ENCODE assay signal across 8 cellular contexts in genomic region chr20:64038579-64039292, GRCh38. TPM values are rescaled to one million over a fixed set of nuclear protein-coding genes. Genes with fewer than 3 reads are reported as not detected.
DNase-seq lines count a peak whose midpoint lies in the region; ATAC-seq and TF ChIP-seq lines count a peak whose summit lies in the region.

No MANE protein-coding gene starts in this region.

- peaks cover 0 to 2% (median under 1%) of the 10 kb centered on the region in 3 donors for H3K36me3 Mint-ChIP-seq in naive thymus-derived CD8-positive, alpha-beta T cell

- ATAC-seq in GM18868 (IDR thresholded peaks at IDR 0.05; ENCODE audit: unreplicated experiment) (peak; percentile 35), HG03342 (IDR thresholded peaks at IDR 0.05; ENCODE audit: unreplicated experiment) (peak; percentile 46)
- ATAC-seq in naive thymus-derived CD8-positive, alpha-beta T cell: peak; percentile 54 to 79

- H3K27ac Mint-ChIP-seq in naive thymus-derived CD8-positive, alpha-beta T cell: peak overlapping the region in 2 of 10 donors; percentile 83 to 87

- H3K27me3 ChIP-seq in AG04450 (ENCODE audit: control insufficient read depth, insufficient read depth, low read length): peaks cover 52% of the 10 kb centered on the region

- H3K4me1 Mint-ChIP-seq in naive thymus-derived CD8-positive, alpha-beta T cell: peaks cover 33 to 65% (median 53%) of the 10 kb centered on the region in 4 donors

- H3K27ac ChIP-seq in AG04450 (ENCODE audit: low read depth, low read length): no peak overlapping the region

- H3K9me3 ChIP-seq in AG04450 (ENCODE audit: control insufficient read depth, insufficient read depth, low read length): no peaks in the 10 kb centered on the region

- no peaks in the 10 kb centered on the region for H3K9me3 Mint-ChIP-seq in naive thymus-derived CD8-positive, alpha-beta T cell

- no peak for DNase-seq in AG04450 (ENCODE audit: low read depth, low spot score)
- peak; percentile 63 to 75 for DNase-seq in NOMO-1 (lab: John Stamatoyannopoulos, UW; ENCODE audit: unreplicated experiment in 2 of 2)
- peak; percentile 50 to 58 (median 55) for DNase-seq in activated CD8-positive, alpha-beta memory T cell treated with anti-CD3 and anti-CD28 coated beads for 48 hours (ENCODE audit: low read depth in 2 of 3, low spot score in 2 of 3)
- DNase-seq in epithelial cell of proximal tubule (ENCODE audit: low read depth): no peak
- DNase-seq in naive thymus-derived CD8-positive, alpha-beta T cell: peak; percentile 65 to 82 (median 76)
- DNase-seq in stimulated activated naive CD4-positive, alpha-beta T cell treated with Interleukin-2 at 50 U/mL for 16 hours (lab: John Stamatoyannopoulos, UW): peak; percentile 69

- H3K4me3 ChIP-seq in AG04450 (ENCODE audit: low read depth, low read length) (peak overlapping the region; percentile 43), epithelial cell of proximal tubule (ENCODE audit: low read depth, low read length) (peak overlapping the region; percentile 55)

- POLR2A ChIA-PET in AG04450 (lab: Yijun Ruan, JAX): interaction anchor here (0.6 to 1.4 kb wide), 4 partner anchors 22 to 518 kb away, joined by 3 to 4 read pairs (median 4); partner anchors contain the start of genes PPDPF and TCEA2
- POLR2A ChIA-PET in naive thymus-derived CD8-positive, alpha-beta T cell (lab: Charles Lee): interaction anchor here (0.6 to 7.4 kb wide), 18 partner anchors 10 to 302 kb away, joined by 3 to 67 read pairs (median 6); partner anchors contain the start of genes LIME1, LKAAEAR1, OPRL1 and PRPF6

- H3K27me3 Mint-ChIP-seq in naive thymus-derived CD8-positive, alpha-beta T cell: peaks cover 0 to 2% (median 0%) of the 10 kb centered on the region in 5 donors

- TF ChIP-seq CTCF in AG04450 (IDR thresholded peaks at IDR 0.05; ENCODE audit: low read depth, low read length): peak; percentile 56
- TF ChIP-seq CTCF in epithelial cell of proximal tubule (conservative IDR thresholded peaks at IDR 0.05; ENCODE audit: low read depth, low read length): peak; percentile 58

- peak overlapping the region; percentile 45 to 90 (median 79) for H3K4me3 Mint-ChIP-seq in naive thymus-derived CD8-positive, alpha-beta T cell

- CTCF ChIA-PET in AG04450 (lab: Charles Lee): interaction anchor here (0.9 to 3.6 kb wide), 15 partner anchors 11 to 501 kb away, joined by 3 to 31 read pairs (median 4); partner anchors contain the start of genes PRPF6 and TCEA2

RNA-seq across cellular contexts. Expression of gene C20orf204, which starts 2.8 kb away (rescaled TPM):
- polyA plus RNA-seq in AG04450 (2011; rRNA removed): 0.01 and 0.07 TPM in 2 replicates
- 0.41 and 0.48 TPM in 2 replicates for polyA minus RNA-seq in AG04450 (2011; rRNA and poly(A)+ RNA removed)
- total RNA-seq in epithelial cell of proximal tubule: under 0.01 TPM in 1 of 2 replicates, not detected in the other
- 1 to 10 TPM; 5.6 to 5.8 TPM for total RNA-seq in naive thymus-derived CD8-positive, alpha-beta T cell
- polyA plus RNA-seq in naive thymus-derived CD8-positive, alpha-beta T cell: under 1 TPM in 1 of 3 donors, not detected in 2; 0.54 TPM

RNA-seq across cellular contexts. Expression of gene SOX18, which starts 10.7 kb away (rescaled TPM):
- polyA plus RNA-seq in AG04450 (2011; rRNA removed): not detected in 2 replicates
- not detected in 2 replicates for polyA minus RNA-seq in AG04450 (2011; rRNA and poly(A)+ RNA removed)
- total RNA-seq in epithelial cell of proximal tubule: not detected in 2 replicates
- total RNA-seq in naive thymus-derived CD8-positive, alpha-beta T cell: not detected
- not detected for polyA plus RNA-seq in naive thymus-derived CD8-positive, alpha-beta T cell

RNA-seq across cellular contexts. Expression of gene TCEA2, which starts 24.3 kb away (rescaled TPM):
- polyA plus RNA-seq in AG04450 (2011; rRNA removed): 12.8 and 18.0 TPM in 2 replicates
- 11.7 and 19.6 TPM in 2 replicates for polyA minus RNA-seq in AG04450 (2011; rRNA and poly(A)+ RNA removed)
- total RNA-seq in epithelial cell of proximal tubule: 11.9 and 14.6 TPM in 2 replicates
- total RNA-seq in naive thymus-derived CD8-positive, alpha-beta T cell: 10 to 100 TPM; 42.0 to 42.7 TPM
- 10 to 100 TPM; 22.5 to 33.0 (median 32.1) TPM for polyA plus RNA-seq in naive thymus-derived CD8-positive, alpha-beta T cell

RNA-seq across cellular contexts. Expression of gene RGS19, which starts 40.6 kb away (rescaled TPM):
- 7.5 and 9.3 TPM in 2 replicates for polyA plus RNA-seq in AG04450 (2011; rRNA removed)
- polyA minus RNA-seq in AG04450 (2011; rRNA and poly(A)+ RNA removed): 5.5 and 8.3 TPM in 2 replicates
- 19.7 and 21.8 TPM in 2 replicates for total RNA-seq in epithelial cell of proximal tubule
- total RNA-seq in naive thymus-derived CD8-positive, alpha-beta T cell: 10 to 100 TPM; 16.9 to 20.7 TPM
- 10 to 100 TPM; 50.9 to 67.5 (median 59.4) TPM for polyA plus RNA-seq in naive thymus-derived CD8-positive, alpha-beta T cell

RNA-seq across cellular contexts. Expression of gene OPRL1, which starts 41.1 kb away (rescaled TPM):
- polyA plus RNA-seq in AG04450 (2011; rRNA removed): 0.86 and 1.1 TPM in 2 replicates
- 1.2 and 1.7 TPM in 2 replicates for polyA minus RNA-seq in AG04450 (2011; rRNA and poly(A)+ RNA removed)
- 0.06 and 0.36 TPM in 2 replicates for total RNA-seq in epithelial cell of proximal tubule
- total RNA-seq in naive thymus-derived CD8-positive, alpha-beta T cell: 1 to 10 TPM in 1 of 2 experiments, under 1 TPM in 1; 0.91 to 1.1 TPM
- polyA plus RNA-seq in naive thymus-derived CD8-positive, alpha-beta T cell: 1 to 10 TPM in 1 of 3 donors, under 1 TPM in 2; 0.77 to 1.6 (median 0.82) TPM

Comparison
In these comparisons a context has a peak if more than half of its experiments do, and no peak if none do; other contexts are left out.
1. DNase-seq: peak in NOMO-1 (2 of 2), activated CD8-positive, alpha-beta memory T cell treated with anti-CD3 and anti-CD28 coated beads for 48 hours (3 of 3), naive thymus-derived CD8-positive, alpha-beta T cell (10 of 10) and stimulated activated naive CD4-positive, alpha-beta T cell treated with Interleukin-2 at 50 U/mL for 16 hours (single experiment); none in AG04450 (single experiment) and epithelial cell of proximal tubule (single experiment).
2. Peak in every context shown above with its lines, with median percentiles within 50 percentile points of each other: ATAC-seq.